ENCODE assay signal across 2 cellular contexts in the genomic region with DNA sequence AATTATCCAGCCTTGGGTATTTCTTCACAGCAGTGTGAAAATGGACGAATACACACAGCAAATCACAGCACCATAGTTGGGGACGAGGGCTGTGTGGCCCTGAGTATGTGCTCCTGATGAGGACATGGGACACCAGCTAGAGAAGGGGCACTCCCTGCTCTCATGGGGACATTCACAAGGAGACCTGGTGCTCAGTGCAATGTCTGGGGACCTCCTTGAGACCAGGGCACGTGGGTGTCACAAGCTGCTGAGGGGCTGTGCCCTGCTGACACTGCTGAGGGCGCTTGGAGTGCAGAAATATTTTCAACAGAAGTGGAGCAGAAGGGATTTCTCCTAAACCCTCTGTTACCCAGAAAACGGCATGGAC.
TF ChIP-seq lines count a peak whose summit lies in the region.

No MANE protein-coding gene starts in this region.

TF ChIP-seq in IMR-90, 13 proteins besides CTCF, POLR2A, EP300 and RAD21:
- TF ChIP-seq CEBPB (IDR thresholded peaks at IDR 0.05; ENCODE audit: low read depth, low read length) (no peak), SMC3 (IDR thresholded peaks at IDR 0.05; ENCODE audit: low read depth, low read length) (no peak), FOS (IDR thresholded peaks at IDR 0.05; ENCODE audit: low read depth, low read length) (no peak), MAFK (IDR thresholded peaks at IDR 0.05; ENCODE audit: low read depth, low read length) (no peak), CHD1 (IDR thresholded peaks at IDR 0.05; ENCODE audit: low read depth, low read length) (no peak), MAZ (IDR thresholded peaks at IDR 0.05; ENCODE audit: borderline replicate concordance, low read depth, low read length) (no peak), NFE2L2 (IDR thresholded peaks at IDR 0.05; ENCODE audit: low read depth, low read length) (no peak), BHLHE40 (IDR thresholded peaks at IDR 0.05; ENCODE audit: low read depth, low read length) (no peak), RCOR1 (IDR thresholded peaks at IDR 0.05; ENCODE audit: insufficient replicate concordance, low read length) (no peak), RFX5 (IDR thresholded peaks at IDR 0.05; ENCODE audit: low read depth, low read length) (no peak), MXI1 (IDR thresholded peaks at IDR 0.05; ENCODE audit: borderline replicate concordance, low read depth, low read length) (no peak)
- TF ChIP-seq, protein P1, sequence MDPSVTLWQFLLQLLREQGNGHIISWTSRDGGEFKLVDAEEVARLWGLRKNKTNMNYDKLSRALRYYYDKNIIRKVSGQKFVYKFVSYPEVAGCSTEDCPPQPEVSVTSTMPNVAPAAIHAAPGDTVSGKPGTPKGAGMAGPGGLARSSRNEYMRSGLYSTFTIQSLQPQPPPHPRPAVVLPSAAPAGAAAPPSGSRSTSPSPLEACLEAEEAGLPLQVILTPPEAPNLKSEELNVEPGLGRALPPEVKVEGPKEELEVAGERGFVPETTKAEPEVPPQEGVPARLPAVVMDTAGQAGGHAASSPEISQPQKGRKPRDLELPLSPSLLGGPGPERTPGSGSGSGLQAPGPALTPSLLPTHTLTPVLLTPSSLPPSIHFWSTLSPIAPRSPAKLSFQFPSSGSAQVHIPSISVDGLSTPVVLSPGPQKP (IDR thresholded peaks at IDR 0.05; ENCODE audit: borderline replicate concordance, low read depth, low read length), result no peak
- TF ChIP-seq, protein P2, sequence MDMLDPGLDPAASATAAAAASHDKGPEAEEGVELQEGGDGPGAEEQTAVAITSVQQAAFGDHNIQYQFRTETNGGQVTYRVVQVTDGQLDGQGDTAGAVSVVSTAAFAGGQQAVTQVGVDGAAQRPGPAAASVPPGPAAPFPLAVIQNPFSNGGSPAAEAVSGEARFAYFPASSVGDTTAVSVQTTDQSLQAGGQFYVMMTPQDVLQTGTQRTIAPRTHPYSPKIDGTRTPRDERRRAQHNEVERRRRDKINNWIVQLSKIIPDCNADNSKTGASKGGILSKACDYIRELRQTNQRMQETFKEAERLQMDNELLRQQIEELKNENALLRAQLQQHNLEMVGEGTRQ (IDR thresholded peaks at IDR 0.05; ENCODE audit: low read depth, low read length), result no peak

TF ChIP-seq in HEK293T, 16 proteins besides CTCF, POLR2A, EP300 and RAD21:
- no peak for TF ChIP-seq FOXK2 (IDR thresholded peaks at IDR 0.05)
- TF ChIP-seq FOXM1 (IDR thresholded peaks at IDR 0.05; ENCODE audit: borderline replicate concordance), result no peak
- no peak for TF ChIP-seq L3MBTL2 (conservative IDR thresholded peaks at IDR 0.05)
- TF ChIP-seq BHLHE40 (IDR thresholded peaks at IDR 0.05; ENCODE audit: borderline replicate concordance), result no peak
- no peak for TF ChIP-seq ARNT (IDR thresholded peaks at IDR 0.05)
- TF ChIP-seq, protein P3, sequence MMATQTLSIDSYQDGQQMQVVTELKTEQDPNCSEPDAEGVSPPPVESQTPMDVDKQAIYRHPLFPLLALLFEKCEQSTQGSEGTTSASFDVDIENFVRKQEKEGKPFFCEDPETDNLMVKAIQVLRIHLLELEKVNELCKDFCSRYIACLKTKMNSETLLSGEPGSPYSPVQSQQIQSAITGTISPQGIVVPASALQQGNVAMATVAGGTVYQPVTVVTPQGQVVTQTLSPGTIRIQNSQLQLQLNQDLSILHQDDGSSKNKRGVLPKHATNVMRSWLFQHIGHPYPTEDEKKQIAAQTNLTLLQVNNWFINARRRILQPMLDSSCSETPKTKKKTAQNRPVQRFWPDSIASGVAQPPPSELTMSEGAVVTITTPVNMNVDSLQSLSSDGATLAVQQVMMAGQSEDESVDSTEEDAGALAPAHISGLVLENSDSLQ (IDR thresholded peaks at IDR 0.05), result no peak
- TF ChIP-seq HDGF (IDR thresholded peaks at IDR 0.05; ENCODE audit: borderline replicate concordance), result no peak
- TF ChIP-seq SP1 (IDR thresholded peaks at IDR 0.05), result no peak
- no peak for TF ChIP-seq NFRKB (IDR thresholded peaks at IDR 0.05)
- no peak for TF ChIP-seq CTBP1 (IDR thresholded peaks at IDR 0.05; ENCODE audit: borderline replicate concordance)
- no peak for TF ChIP-seq LEF1 (IDR thresholded peaks at IDR 0.05; ENCODE audit: borderline replicate concordance)
- TF ChIP-seq ELF4 (IDR thresholded peaks at IDR 0.05), result no peak
